ENCODE assay signal across 22 cellular contexts in genomic region chr6:62971976-62972658, GRCh38.
DNase-seq lines count a peak whose midpoint lies in the region; ATAC-seq and TF ChIP-seq lines count a peak whose summit lies in the region.
"Had no signal": no experiment of that assay in that cellular context is flagged by ENCODE, and none has a peak within 500 bp of the region (broad histone marks: within the 10 kb centered on the region; RNA-seq: fewer than 3 reads in every experiment).

No MANE protein-coding gene starts in this region.

- H3K9me3 ChIP-seq in CD4-positive, alpha-beta memory T cell (ENCODE audit: control insufficient read depth in 1 of 2, low read length in 2 of 2): no peaks in the 10 kb centered on the region

- no peak overlapping the region for H3K4me3 Mint-ChIP-seq in effector memory CD8-positive, alpha-beta T cell
- H3K4me3 Mint-ChIP-seq in CD4-positive, alpha-beta memory T cell: no peak overlapping the region
- H3K4me3 Mint-ChIP-seq: CD4-positive, CD25-positive, alpha-beta regulatory T cell; IgD-negative memory B cell; stimulated activated naive CD8-positive, alpha-beta T cell treated with anti-CD3 and anti-CD28 coated beads, Interleukin-15, amount 100 ng/mL, for 72 hours; T-cell; type B pancreatic cell had no signal

- POLR2A ChIA-PET in CD4-positive, alpha-beta memory T cell (lab: Charles Lee; ENCODE audit: partially characterized antibody): no interaction called here

- no peaks in the 10 kb centered on the region for H3K4me1 Mint-ChIP-seq in effector memory CD8-positive, alpha-beta T cell (ENCODE audit: low read depth in 2 of 2)
- no peaks in the 10 kb centered on the region for H3K4me1 Mint-ChIP-seq in CD4-positive, alpha-beta memory T cell
- H3K4me1 Mint-ChIP-seq: CD4-positive, CD25-positive, alpha-beta regulatory T cell; IgD-negative memory B cell; stimulated activated naive CD8-positive, alpha-beta T cell treated with anti-CD3 and anti-CD28 coated beads, Interleukin-15, amount 100 ng/mL, for 72 hours; T-cell had no signal

- H3K27me3 ChIP-seq in kidney epithelial cell (ENCODE audit: control insufficient read depth, insufficient read depth, low read length): no peaks in the 10 kb centered on the region
- no peaks in the 10 kb centered on the region for H3K27me3 ChIP-seq in CD4-positive, alpha-beta memory T cell (ENCODE audit: insufficient read depth, low read length)
- H3K27me3 ChIP-seq: dorsolateral prefrontal cortex had no signal

- H3K27ac ChIP-seq in CD4-positive, alpha-beta memory T cell (ENCODE audit: low read depth, low read length): no peak overlapping the region
- H3K27ac ChIP-seq: dorsolateral prefrontal cortex, HL-60 had no signal

- H3K27ac Mint-ChIP-seq in effector memory CD8-positive, alpha-beta T cell: no peak overlapping the region
- no peak overlapping the region for H3K27ac Mint-ChIP-seq in CD4-positive, alpha-beta memory T cell
- H3K27ac Mint-ChIP-seq: IgD-negative memory B cell; stimulated activated naive CD8-positive, alpha-beta T cell treated with anti-CD3 and anti-CD28 coated beads, Interleukin-15, amount 100 ng/mL, for 72 hours; T-cell; type B pancreatic cell had no signal

- no peak for TF ChIP-seq CTCF in kidney epithelial cell (IDR thresholded peaks at IDR 0.05; ENCODE audit: insufficient read depth, low read length, poor library complexity, severe bottlenecking)

- peak; percentile 61 for DNase-seq in kidney epithelial cell (ENCODE audit: low read depth)
- no peak for DNase-seq in HuH-7.5 (ENCODE audit: low spot score)
- no peak for DNase-seq in effector memory CD8-positive, alpha-beta T cell
- no peak for DNase-seq in posterior vena cava (ENCODE audit: low spot score)
- DNase-seq in CD4-positive, alpha-beta memory T cell: no peak
- DNase-seq: activated naive CD4-positive, alpha-beta T cell; amygdala; CD4-positive, CD25-positive, alpha-beta regulatory T cell; DMS53; dorsolateral prefrontal cortex; MV-4-11; NCI-H2029 treated with DMSO at 0.1 percent for 48 hours; NCI-H510A; stimulated activated naive CD8-positive, alpha-beta T cell treated with anti-CD3 and anti-CD28 coated beads, Interleukin-15, amount 100 ng/mL, for 72 hours; T-cell had no signal

- no peak overlapping the region for H3K4me3 ChIP-seq in kidney epithelial cell (ENCODE audit: low read depth, low read length)
- no peak overlapping the region for H3K4me3 ChIP-seq in CD4-positive, alpha-beta memory T cell (ENCODE audit: low read length in 2 of 2)
- H3K4me3 ChIP-seq: dorsolateral prefrontal cortex had no signal

- H3K4me1 ChIP-seq in CD4-positive, alpha-beta memory T cell (ENCODE audit: insufficient read depth, low read length): no peaks in the 10 kb centered on the region

- no peaks in the 10 kb centered on the region for H3K36me3 ChIP-seq in kidney epithelial cell (ENCODE audit: control insufficient read depth, insufficient read depth, low read length)
- no peaks in the 10 kb centered on the region for H3K36me3 ChIP-seq in CD4-positive, alpha-beta memory T cell (ENCODE audit: insufficient read depth, low read length)

- ATAC-seq in GM18520 (IDR thresholded peaks at IDR 0.05; ENCODE audit: unreplicated experiment) (peak; percentile 22), GM21619 (IDR thresholded peaks at IDR 0.05; ENCODE audit: unreplicated experiment) (peak; percentile 44), HG03175 (IDR thresholded peaks at IDR 0.05; ENCODE audit: unreplicated experiment) (peak; percentile 51)
- ATAC-seq in effector memory CD8-positive, alpha-beta T cell (replicated peaks): no peak
- ATAC-seq: Right ventricle myocardium inferior; stimulated activated naive CD8-positive, alpha-beta T cell treated with anti-CD3 and anti-CD28 coated beads, Interleukin-15, amount 100 ng/mL, for 72 hours; T-cell had no signal

- no peaks in the 10 kb centered on the region for H3K27me3 Mint-ChIP-seq in effector memory CD8-positive, alpha-beta T cell
- H3K27me3 Mint-ChIP-seq in CD4-positive, alpha-beta memory T cell: no peaks in the 10 kb centered on the region
- H3K27me3 Mint-ChIP-seq: CD4-positive, CD25-positive, alpha-beta regulatory T cell; IgD-negative memory B cell; stimulated activated naive CD8-positive, alpha-beta T cell treated with anti-CD3 and anti-CD28 coated beads, Interleukin-15, amount 100 ng/mL, for 72 hours; T-cell; type B pancreatic cell had no signal

- CTCF ChIA-PET in CD4-positive, alpha-beta memory T cell (lab: Charles Lee; ENCODE audit: partially characterized antibody): no interaction called here

- intact Hi-C loops in posterior vena cava (cut with DNase I): no loop called here
- intact Hi-C loops in CD4-positive, alpha-beta memory T cell (cut with micrococcal nuclease): no loop called here

- H3K9me3 Mint-ChIP-seq in effector memory CD8-positive, alpha-beta T cell: peaks cover 0 to 3% of the 10 kb centered on the region in 2 donors
- H3K9me3 Mint-ChIP-seq in CD4-positive, alpha-beta memory T cell: peaks cover 0 to 6% (median under 1%) of the 10 kb centered on the region in 8 donors
- H3K9me3 Mint-ChIP-seq: type B pancreatic cell had no signal

- H3K36me3 Mint-ChIP-seq in effector memory CD8-positive, alpha-beta T cell (ENCODE audit: insufficient read depth): no peaks in the 10 kb centered on the region
- H3K36me3 Mint-ChIP-seq in CD4-positive, alpha-beta memory T cell: no peaks in the 10 kb centered on the region
- H3K36me3 Mint-ChIP-seq: CD4-positive, CD25-positive, alpha-beta regulatory T cell; IgD-negative memory B cell; T-cell; type B pancreatic cell had no signal
